ENCODE assay signal across 32 cellular contexts in the genomic region with DNA sequence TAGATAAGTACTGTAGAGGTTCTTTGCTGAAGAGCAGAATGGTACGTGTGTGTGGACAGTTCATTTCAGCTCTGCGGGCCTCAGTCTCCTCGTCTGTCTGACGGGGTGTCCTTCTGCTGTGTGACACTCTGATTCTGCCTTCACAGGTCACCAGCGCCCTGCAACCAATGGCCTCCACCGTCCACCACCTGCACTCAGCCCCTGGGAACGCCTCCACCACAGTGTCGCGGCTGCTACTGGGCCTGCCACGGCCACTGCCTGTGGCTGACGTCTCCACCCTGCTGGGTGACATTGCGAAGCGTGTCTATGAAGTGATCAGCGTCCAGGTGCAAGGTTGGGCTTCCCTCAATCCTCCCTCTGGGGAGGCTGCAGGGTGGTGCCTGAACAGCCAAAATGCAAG. TPM values are rescaled to one million over a fixed set of nuclear protein-coding genes. Genes with fewer than 3 reads are reported as not detected.
"Had no signal": no experiment of that assay in that cellular context is flagged by ENCODE, and none has a peak within 500 bp of the region (broad histone marks: within the 10 kb centered on the region; RNA-seq: fewer than 3 reads in every experiment).

No MANE protein-coding gene starts in this region.

- DNase-seq: activated CD4-positive, alpha-beta memory T cell treated with anti-CD3 and anti-CD28 coated beads, Interleukin-2, amount 10 ng/mL, durations not matched to agents 7 days and 5 days; activated CD4-positive, alpha-beta T cell treated with anti-CD3 and anti-CD28 coated beads for 1 hour; activated CD4-positive, alpha-beta T cell treated with anti-CD3 and anti-CD28 coated beads for 4 hours; activated CD4-positive, alpha-beta T cell treated with anti-CD3 and anti-CD28 coated beads, Interleukin-2, amount 10 ng/mL, durations not matched to agents 7 days and 5 days; activated CD4-positive, alpha-beta T cell treated with anti-CD3 and anti-CD28 coated beads, Interleukin-2, amount 50 U/mL, for 4 hours; activated CD8-positive, alpha-beta memory T cell treated with anti-CD3 and anti-CD28 coated beads, Interleukin-2, amount 50 U/mL, for 48 hours; activated gamma-delta T cell; activated naive CD4-positive, alpha-beta T cell; activated naive CD4-positive, alpha-beta T cell treated with anti-CD3 and anti-CD28 coated beads, Interleukin-2, amount 10 ng/mL, durations not matched to agents 7 days and 5 days; activated naive CD8-positive, alpha-beta T cell treated with anti-CD3 and anti-CD28 coated beads, Interleukin-2, amount 10 ng/mL, durations not matched to agents 7 days and 5 days; activated T-cell treated with anti-CD3 and anti-CD28 coated beads for 4 hours; activated T-cell treated with anti-CD3 and anti-CD28 coated beads, Interleukin-2, amount 50 U/mL, for 24 hours; activated T-cell treated with anti-CD3 and anti-CD28 coated beads, Interleukin-2, amount 50 U/mL, for 72 hours; central memory CD4-positive, alpha-beta T cell; cerebellar nuclear complex; cortex of kidney; dermis blood vessel endothelial cell; effector CD4-positive, alpha-beta T cell; effector memory CD8-positive, alpha-beta T cell; erythroblast; foreskin keratinocyte; gastrocnemius medialis; glutamatergic neuron; T-helper 2 cell had no signal

- H3K27ac Mint-ChIP-seq: activated CD4-positive, alpha-beta memory T cell treated with anti-CD3 and anti-CD28 coated beads, Interleukin-2, amount 10 ng/mL, durations not matched to agents 7 days and 5 days; activated naive CD4-positive, alpha-beta T cell treated with anti-CD3 and anti-CD28 coated beads, Interleukin-2, amount 10 ng/mL, durations not matched to agents 7 days and 5 days; activated naive CD8-positive, alpha-beta T cell treated with anti-CD3 and anti-CD28 coated beads, Interleukin-2, amount 10 ng/mL, durations not matched to agents 7 days and 5 days; activated T-cell treated with anti-CD3 and anti-CD28 coated beads, Interleukin-2, amount 50 U/mL, for 24 hours; activated T-cell treated with anti-CD3 and anti-CD28 coated beads, Interleukin-2, amount 50 U/mL, for 72 hours; WTC11 had no signal

- H3K4me3 ChIP-seq: ascending aorta, breast epithelium, cardiac muscle cell, esophagus muscularis mucosa, gastrocnemius medialis, heart left ventricle had no signal

- H3K27ac ChIP-seq: breast epithelium, cardiac muscle cell, esophagus muscularis mucosa, foreskin keratinocyte, gastrocnemius medialis, heart left ventricle had no signal

- H3K27me3 Mint-ChIP-seq: activated naive CD8-positive, alpha-beta T cell treated with anti-CD3 and anti-CD28 coated beads, Interleukin-2, amount 10 ng/mL, durations not matched to agents 7 days and 5 days; activated T-cell treated with anti-CD3 and anti-CD28 coated beads, Interleukin-2, amount 50 U/mL, for 24 hours; brain had no signal

- ATAC-seq: activated naive CD4-positive, alpha-beta T cell treated with anti-CD3 and anti-CD28 coated beads, Interleukin-2, amount 50 U/mL, for 72 hours; activated T-cell treated with anti-CD3 and anti-CD28 coated beads, Interleukin-2, amount 50 U/mL, for 72 hours; effector memory CD8-positive, alpha-beta T cell; foreskin keratinocyte; gastrocnemius medialis; heart left ventricle; WTC11 had no signal

- H3K36me3 Mint-ChIP-seq: activated naive CD4-positive, alpha-beta T cell treated with anti-CD3 and anti-CD28 coated beads, Interleukin-2, amount 10 ng/mL, durations not matched to agents 7 days and 5 days; activated naive CD4-positive, alpha-beta T cell treated with anti-CD3 and anti-CD28 coated beads, Interleukin-2, amount 50 U/mL, for 72 hours; activated naive CD8-positive, alpha-beta T cell treated with anti-CD3 and anti-CD28 coated beads, Interleukin-2, amount 10 ng/mL, durations not matched to agents 7 days and 5 days; brain; WTC11 had no signal

- H3K36me3 ChIP-seq: ascending aorta, breast epithelium, cardiac muscle cell, esophagus muscularis mucosa, gastrocnemius medialis, heart left ventricle had no signal

- H3K4me3 Mint-ChIP-seq: activated CD4-positive, alpha-beta memory T cell treated with anti-CD3 and anti-CD28 coated beads, Interleukin-2, amount 10 ng/mL, durations not matched to agents 7 days and 5 days; activated CD4-positive, alpha-beta T cell treated with anti-CD3 and anti-CD28 coated beads, Interleukin-2, amount 10 ng/mL, durations not matched to agents 7 days and 5 days; activated naive CD4-positive, alpha-beta T cell treated with anti-CD3 and anti-CD28 coated beads, Interleukin-2, amount 10 ng/mL, durations not matched to agents 7 days and 5 days; activated naive CD8-positive, alpha-beta T cell treated with anti-CD3 and anti-CD28 coated beads, Interleukin-2, amount 10 ng/mL, durations not matched to agents 7 days and 5 days; activated T-cell treated with anti-CD3 and anti-CD28 coated beads, Interleukin-2, amount 50 U/mL, for 24 hours; activated T-cell treated with anti-CD3 and anti-CD28 coated beads, Interleukin-2, amount 50 U/mL, for 72 hours; brain; effector memory CD8-positive, alpha-beta T cell; WTC11 had no signal

- H3K9me3 ChIP-seq: ascending aorta, breast epithelium, esophagus muscularis mucosa, gastrocnemius medialis, heart left ventricle had no signal

- H3K27me3 ChIP-seq: ascending aorta, breast epithelium, cardiac muscle cell had no signal

- H3K4me1 ChIP-seq: breast epithelium, esophagus muscularis mucosa, foreskin keratinocyte, gastrocnemius medialis, heart left ventricle had no signal

- H3K9me3 Mint-ChIP-seq: activated CD4-positive, alpha-beta memory T cell treated with anti-CD3 and anti-CD28 coated beads, Interleukin-2, amount 10 ng/mL, durations not matched to agents 7 days and 5 days; activated CD4-positive, alpha-beta T cell treated with anti-CD3 and anti-CD28 coated beads, Interleukin-2, amount 10 ng/mL, durations not matched to agents 7 days and 5 days; activated naive CD4-positive, alpha-beta T cell treated with anti-CD3 and anti-CD28 coated beads, Interleukin-2, amount 10 ng/mL, durations not matched to agents 7 days and 5 days; activated naive CD4-positive, alpha-beta T cell treated with anti-CD3 and anti-CD28 coated beads, Interleukin-2, amount 50 U/mL, for 72 hours; activated naive CD8-positive, alpha-beta T cell treated with anti-CD3 and anti-CD28 coated beads, Interleukin-2, amount 10 ng/mL, durations not matched to agents 7 days and 5 days; activated T-cell treated with anti-CD3 and anti-CD28 coated beads, Interleukin-2, amount 50 U/mL, for 24 hours; activated T-cell treated with anti-CD3 and anti-CD28 coated beads, Interleukin-2, amount 50 U/mL, for 72 hours; effector memory CD8-positive, alpha-beta T cell; WTC11 had no signal

RNA-seq across cellular contexts. Expression of gene UMODL1, which starts 17.0 kb away (rescaled TPM):
- total RNA-seq: ascending aorta, breast epithelium, cardiac muscle cell, dermis blood vessel endothelial cell, foreskin keratinocyte, WTC11 had no signal
- polyA plus RNA-seq: cardiac muscle cell, foreskin keratinocyte, heart left ventricle had no signal
